In the genomic region with DNA sequence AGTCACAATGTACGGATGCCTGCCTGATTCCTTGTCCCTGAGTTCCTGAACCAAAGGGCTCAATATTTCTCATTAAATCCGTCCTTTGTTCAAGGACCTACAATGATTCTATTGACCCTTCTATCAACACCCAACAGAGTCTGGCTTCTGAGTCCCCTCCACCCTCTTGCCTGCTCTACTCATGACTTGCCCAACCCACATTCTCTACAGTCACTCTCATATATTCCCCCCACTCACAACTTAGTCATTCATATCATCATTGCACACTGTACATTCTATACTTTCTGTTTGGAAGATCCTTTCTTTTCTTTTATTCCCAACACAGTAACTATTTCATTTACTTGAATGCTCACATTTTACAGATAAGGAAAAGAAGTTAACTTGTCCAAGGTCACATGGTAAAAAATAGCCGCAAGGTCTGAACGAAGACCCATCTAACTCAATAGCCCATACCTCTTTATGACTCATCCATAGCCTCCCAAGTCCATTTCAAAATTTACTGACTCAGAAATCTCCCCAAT, we compare ENCODE assay signal across 15 cellular contexts. TPM values are rescaled to one million over a fixed set of nuclear protein-coding genes. Genes with fewer than 3 reads are reported as not detected.
DNase-seq lines count a peak whose midpoint lies in the region; ATAC-seq and TF ChIP-seq lines count a peak whose summit lies in the region.
"Had no signal": no experiment of that assay in that cellular context is flagged by ENCODE, and none has a peak within 500 bp of the region (broad histone marks: within the 10 kb centered on the region; RNA-seq: fewer than 3 reads in every experiment).

No MANE protein-coding gene starts in this region.

- H3K27me3 ChIP-seq in PC-3 (ENCODE audit: low read length), result no peaks in the 10 kb centered on the region
- no peaks in the 10 kb centered on the region for H3K27me3 ChIP-seq in esophagus squamous epithelium
- H3K27me3 ChIP-seq: pancreas, SJCRH30 had no signal

- ATAC-seq in PC-3 (no peak), HG03442 (IDR thresholded peaks at IDR 0.05; ENCODE audit: unreplicated experiment) (no peak), HG02610 (IDR thresholded peaks at IDR 0.05; ENCODE audit: unreplicated experiment) (no peak)
- ATAC-seq: activated CD8-positive, alpha-beta memory T cell treated with anti-CD3 and anti-CD28 coated beads, Interleukin-2, amount 10 ng/mL, durations not matched to agents 7 days and 5 days; pancreas had no signal

- no peak overlapping the region for H3K9ac ChIP-seq in PC-3 (ENCODE audit: low read length)

- peaks cover 40% of the 10 kb centered on the region for H3K4me1 Mint-ChIP-seq in nephron progenitor cell

- intact Hi-C loops in PC-3 (cut with micrococcal nuclease), result no loop called here
- intact Hi-C loops in esophagus squamous epithelium (cut with DNase I), result no loop called here

- peaks cover 69% of the 10 kb centered on the region for H3K79me2 ChIP-seq in PC-3 (ENCODE audit: low read length)

- peak overlapping the region; percentile 96 for H3K4me2 ChIP-seq in PC-3 (ENCODE audit: low read length)

- POLR2A ChIA-PET in PC-3 (lab: Charles Lee; ENCODE audit: unreplicated experiment), result no interaction called here

- H3F3A ChIP-seq in PC-3 (ENCODE audit: low read length, unreplicated experiment), result no peaks in the 10 kb centered on the region

- no peak overlapping the region for H2AFZ ChIP-seq in PC-3 (ENCODE audit: low read length)

- TF ChIP-seq CTCF in PC-3 (conservative IDR thresholded peaks at IDR 0.05; ENCODE audit: low read depth, low read length) (no peak), nephron progenitor cell (IDR thresholded peaks at IDR 0.05) (no peak), esophagus squamous epithelium (IDR thresholded peaks at IDR 0.05) (no peak)

- no peak for TF ChIP-seq POLR2A in esophagus squamous epithelium (IDR thresholded peaks at IDR 0.05)

- H4K20me1 ChIP-seq in PC-3 (ENCODE audit: low read length), result peaks cover 31% of the 10 kb centered on the region

- H3K9me3 ChIP-seq in PC-3 (ENCODE audit: low read length) (no peaks in the 10 kb centered on the region), esophagus squamous epithelium (no peaks in the 10 kb centered on the region)
- H3K9me3 ChIP-seq: pancreas, SJCRH30 had no signal

- H3K4me3 Mint-ChIP-seq in nephron progenitor cell, result peak overlapping the region; percentile 93
- H3K4me3 Mint-ChIP-seq: activated CD8-positive, alpha-beta memory T cell treated with anti-CD3 and anti-CD28 coated beads, Interleukin-2, amount 10 ng/mL, durations not matched to agents 7 days and 5 days; immature natural killer cell had no signal

- H3K36me3 ChIP-seq in PC-3 (ENCODE audit: low read depth, low read length), result no peaks in the 10 kb centered on the region; the same call in none of the 2 replicates
- H3K36me3 ChIP-seq in esophagus squamous epithelium, result peaks cover 0 to 27% (median 0%) of the 10 kb centered on the region in 3 donors
- H3K36me3 ChIP-seq: pancreas had no signal

- no peaks in the 10 kb centered on the region for H3K27me3 Mint-ChIP-seq in nephron progenitor cell (ENCODE audit: low read depth, poor library complexity)
- H3K27me3 Mint-ChIP-seq: activated CD8-positive, alpha-beta memory T cell treated with anti-CD3 and anti-CD28 coated beads, Interleukin-2, amount 10 ng/mL, durations not matched to agents 7 days and 5 days; CD8-positive, alpha-beta memory T cell had no signal

- DNase-seq in COLO829 (ENCODE audit: low spot score), result peak; percentile 79
- peak; percentile 54 for DNase-seq in PC-3
- peak in 30 of 61 donors; percentile 2 to 68 (median 21) for DNase-seq in caudate nucleus (lab: John Stamatoyannopoulos, UW)
- no peak for DNase-seq in nephron progenitor cell
- DNase-seq in DMS114 treated with DMSO at 0.1 percent for 48 hours (lab: John Stamatoyannopoulos, UW; ENCODE audit: unreplicated experiment), result no peak
- DNase-seq in esophagus squamous epithelium (lab: John Stamatoyannopoulos, UW), result no peak
- DNase-seq: activated CD8-positive, alpha-beta memory T cell treated with anti-CD3 and anti-CD28 coated beads, Interleukin-2, amount 10 ng/mL, durations not matched to agents 7 days and 5 days; CD8-positive, alpha-beta memory T cell; immature natural killer cell; KG1; NCI-H446 treated with DMSO at 0.1 percent for 48 hours; pancreas; SJCRH30 had no signal

- H3K27ac Mint-ChIP-seq in nephron progenitor cell, result peak overlapping the region; percentile 22
- H3K27ac Mint-ChIP-seq: activated CD8-positive, alpha-beta memory T cell treated with anti-CD3 and anti-CD28 coated beads, Interleukin-2, amount 10 ng/mL, durations not matched to agents 7 days and 5 days had no signal

- no TSS peak for BruUV-seq in PC-3 (replicated peaks; lab: Mats Ljungman, UMichigan)

- H3K27ac ChIP-seq in PC-3 (ENCODE audit: low read length) (peak overlapping the region; percentile 44), caudate nucleus (ENCODE audit: low read depth, low read length) (peak overlapping the region; percentile 96), esophagus squamous epithelium (no peak overlapping the region)
- H3K27ac ChIP-seq: pancreas, SJCRH30 had no signal

- H3K9me3 Mint-ChIP-seq in nephron progenitor cell, result no peaks in the 10 kb centered on the region
- H3K9me3 Mint-ChIP-seq: CD8-positive, alpha-beta memory T cell; immature natural killer cell had no signal

- peaks cover 39% of the 10 kb centered on the region for H3K36me3 Mint-ChIP-seq in nephron progenitor cell (ENCODE audit: low read depth)

- no peaks in the 10 kb centered on the region for H3K9me2 ChIP-seq in PC-3 (replicated peaks; ENCODE audit: low read length)

- H3K4me3 ChIP-seq in PC-3 (ENCODE audit: low read length), result peak overlapping the region; percentile 99; the same call in 1 of the 2 replicates
- H3K4me3 ChIP-seq in esophagus squamous epithelium, result no peak overlapping the region
- H3K4me3 ChIP-seq: pancreas, SJCRH30 had no signal

- CTCF ChIA-PET in PC-3 (lab: Charles Lee), result no interaction called here

- 79 to 83% methylated on average over 4 of the region's 4 CpGs for WGBS in esophagus squamous epithelium, 2 donors

- H3K4me1 ChIP-seq in PC-3 (ENCODE audit: insufficient read depth, low read length) (peaks cover 39% of the 10 kb centered on the region), esophagus squamous epithelium (peaks cover 9 to 49% (median 19%) of the 10 kb centered on the region in 3 donors)

RNA-seq across cellular contexts. Expression of a gene that starts 3.6 kb away (rescaled TPM):
- 11.5 and 14.6 TPM in 2 replicates for total RNA-seq in PC-3 (2014; rRNA removed)
- 10 to 100 TPM in 1 of 4 donors, 1 to 10 TPM in 3; 8.5 to 12.6 (median 9.1) TPM for total RNA-seq in esophagus squamous epithelium

Comparison
In these comparisons a context has a peak if more than half of its experiments do, and no peak if none do; other contexts are left out.
1. DNase-seq: peak in COLO829 (single experiment) and PC-3 (single experiment); none in nephron progenitor cell (single experiment), DMS114 treated with DMSO at 0.1 percent for 48 hours (single experiment) and esophagus squamous epithelium (single experiment).
2. H3K27ac ChIP-seq: peak in PC-3 (single experiment) and caudate nucleus (single experiment); none in esophagus squamous epithelium (0 of 4).